35 cellular contexts compared by ENCODE assay signal in the genomic region with DNA sequence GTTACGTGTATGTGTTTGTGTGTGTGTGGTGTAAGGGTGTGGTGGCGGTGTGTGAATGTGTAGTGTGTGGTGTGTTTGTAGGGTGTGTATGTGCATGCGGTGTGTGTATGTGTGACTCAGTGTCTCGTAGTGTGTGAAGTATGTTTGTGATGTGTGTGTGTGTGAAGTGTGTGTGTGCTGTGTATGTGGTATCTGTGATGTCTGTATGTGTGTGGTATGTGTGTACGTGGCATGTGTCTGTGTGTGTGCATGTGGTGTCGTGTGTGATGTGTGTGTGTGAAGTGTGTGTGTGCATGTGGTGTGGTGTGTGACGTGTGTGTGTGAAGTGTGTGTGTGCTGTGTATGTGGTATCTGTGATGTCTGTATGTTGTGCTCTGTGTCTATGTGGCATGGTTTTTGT.
"Had no signal": no experiment of that assay in that cellular context is flagged by ENCODE, and none has a peak within 500 bp of the region (broad histone marks: within the 10 kb centered on the region; RNA-seq: fewer than 3 reads in every experiment).

No MANE protein-coding gene starts in this region.

- H3K27me3 ChIP-seq: adrenal gland had no signal

- H3K9me3 Mint-ChIP-seq: activated naive CD4-positive, alpha-beta T cell treated with anti-CD3 and anti-CD28 coated beads, Interleukin-2, amount 50 U/mL, for 24 hours; activated T-cell treated with anti-CD3 and anti-CD28 coated beads, Interleukin-2, amount 50 U/mL, for 72 hours had no signal

- H3K4me2 ChIP-seq: KMS-11, PC-9 had no signal

- H3K4me3 Mint-ChIP-seq: activated B cell treated with CpG ODN at 0.5 μM for 24 hours; activated CD4-positive, alpha-beta memory T cell treated with anti-CD3 and anti-CD28 coated beads, Interleukin-2, amount 10 ng/mL, durations not matched to agents 7 days and 5 days; activated CD8-positive, alpha-beta memory T cell treated with anti-CD3 and anti-CD28 coated beads, Interleukin-2, amount 10 ng/mL, durations not matched to agents 7 days and 5 days; activated naive CD4-positive, alpha-beta T cell treated with anti-CD3 and anti-CD28 coated beads, Interleukin-2, amount 50 U/mL, for 24 hours; activated T-cell treated with anti-CD3 and anti-CD28 coated beads, Interleukin-2, amount 50 U/mL, for 72 hours; activated T-helper 17 cell treated with anti-CD3 and anti-CD28 coated beads, Interleukin-2, amount 50 U/mL, for 72 hours; brain; T-cell; T-helper 17 cell had no signal

- FAIRE-seq: RCC 7860 had no signal

- ATAC-seq: activated CD8-positive, alpha-beta memory T cell treated with anti-CD3 and anti-CD28 coated beads, Interleukin-2, amount 10 ng/mL, durations not matched to agents 7 days and 5 days; activated T-cell treated with anti-CD3 and anti-CD28 coated beads, Interleukin-2, amount 50 U/mL, for 72 hours; activated T-helper 17 cell treated with anti-CD3 and anti-CD28 coated beads, Interleukin-2, amount 50 U/mL, for 72 hours; Right ventricle myocardium inferior; SK-N-SH treated with all-trans-retinoic acid at 6 μM for 48 hours; T-cell; T-helper 17 cell had no signal

- H3K27me3 Mint-ChIP-seq: activated B cell treated with CpG ODN at 0.5 μM for 24 hours; activated CD4-positive, alpha-beta memory T cell treated with anti-CD3 and anti-CD28 coated beads, Interleukin-2, amount 10 ng/mL, durations not matched to agents 7 days and 5 days; activated CD8-positive, alpha-beta memory T cell treated with anti-CD3 and anti-CD28 coated beads, Interleukin-2, amount 10 ng/mL, durations not matched to agents 7 days and 5 days; activated naive CD4-positive, alpha-beta T cell treated with anti-CD3 and anti-CD28 coated beads, Interleukin-2, amount 50 U/mL, for 24 hours; activated T-helper 17 cell treated with anti-CD3 and anti-CD28 coated beads, Interleukin-2, amount 50 U/mL, for 72 hours; T-cell; T-helper 17 cell had no signal

- H3K4me1 Mint-ChIP-seq: activated B cell treated with CpG ODN at 0.5 μM for 24 hours; activated CD4-positive, alpha-beta memory T cell treated with anti-CD3 and anti-CD28 coated beads, Interleukin-2, amount 10 ng/mL, durations not matched to agents 7 days and 5 days; activated CD8-positive, alpha-beta memory T cell treated with anti-CD3 and anti-CD28 coated beads, Interleukin-2, amount 10 ng/mL, durations not matched to agents 7 days and 5 days; activated naive CD4-positive, alpha-beta T cell treated with anti-CD3 and anti-CD28 coated beads, Interleukin-2, amount 50 U/mL, for 24 hours; activated T-helper 17 cell treated with anti-CD3 and anti-CD28 coated beads, Interleukin-2, amount 50 U/mL, for 72 hours; T-cell; T-helper 17 cell had no signal

- H3K36me3 Mint-ChIP-seq: activated CD8-positive, alpha-beta memory T cell treated with anti-CD3 and anti-CD28 coated beads, Interleukin-2, amount 10 ng/mL, durations not matched to agents 7 days and 5 days; activated naive CD4-positive, alpha-beta T cell treated with anti-CD3 and anti-CD28 coated beads, Interleukin-2, amount 50 U/mL, for 24 hours; brain; T-cell had no signal

- DNase-seq: activated B cell treated with CpG ODN at 0.5 μM for 24 hours; activated CD4-positive, alpha-beta memory T cell treated with anti-CD3 and anti-CD28 coated beads, Interleukin-2, amount 10 ng/mL, durations not matched to agents 7 days and 5 days; activated CD4-positive, alpha-beta T cell treated with anti-CD3 and anti-CD28 coated beads for 4 hours; activated CD4-positive, alpha-beta T cell treated with anti-CD3 and anti-CD28 coated beads, Interleukin-2, amount 50 U/mL, for 1 hour; activated CD4-positive, CD25-positive, alpha-beta regulatory T cell treated with anti-CD3 and anti-CD28 coated beads, Interleukin-2, amount 50 U/mL, for 72 hours; activated CD8-positive, alpha-beta memory T cell treated with anti-CD3 and anti-CD28 coated beads for 24 hours; activated CD8-positive, alpha-beta memory T cell treated with anti-CD3 and anti-CD28 coated beads, Interleukin-2, amount 10 ng/mL, durations not matched to agents 7 days and 5 days; activated CD8-positive, alpha-beta memory T cell treated with anti-CD3 and anti-CD28 coated beads, Interleukin-2, amount 50 U/mL, for 48 hours; activated effector memory CD4-positive, alpha-beta T cell treated with anti-CD3 and anti-CD28 coated beads, Interleukin-2, amount 50 U/mL, for 16 hours; activated naive CD4-positive, alpha-beta T cell; activated T-cell treated with anti-CD3 and anti-CD28 coated beads, Interleukin-2, amount 50 U/mL, for 72 hours; adrenal gland; central memory CD4-positive, alpha-beta T cell; MM.1S; MV-4-11; NCI-H1092; NCI-H1436 treated with DMSO at 0.1 percent for 48 hours; NCI-H1694 treated with DMSO at 0.1 percent for 48 hours; NCI-H2029; NCI-H345; NCI-H524 treated with DMSO at 0.1 percent for 48 hours; NK-92 treated with Interleukin-12 subunit alpha and Interleukin-12 subunit beta, amount 100 ng/mL, for 24 hours; PC-9; SIG-M5; T-cell; T-helper 17 cell had no signal

- H3K9me3 ChIP-seq: adrenal gland had no signal

- H3K4me3 ChIP-seq: adrenal gland, PC-9 had no signal

- H2AFZ ChIP-seq: PC-9 had no signal

- H3K27ac Mint-ChIP-seq: activated B cell treated with CpG ODN at 0.5 μM for 24 hours; activated CD4-positive, alpha-beta memory T cell treated with anti-CD3 and anti-CD28 coated beads, Interleukin-2, amount 10 ng/mL, durations not matched to agents 7 days and 5 days; activated CD8-positive, alpha-beta memory T cell treated with anti-CD3 and anti-CD28 coated beads, Interleukin-2, amount 10 ng/mL, durations not matched to agents 7 days and 5 days; activated naive CD4-positive, alpha-beta T cell treated with anti-CD3 and anti-CD28 coated beads, Interleukin-2, amount 50 U/mL, for 24 hours; activated T-cell treated with anti-CD3 and anti-CD28 coated beads, Interleukin-2, amount 50 U/mL, for 72 hours; activated T-helper 17 cell treated with anti-CD3 and anti-CD28 coated beads, Interleukin-2, amount 50 U/mL, for 72 hours; brain; T-cell; T-helper 17 cell had no signal

- H3K4me1 ChIP-seq: adrenal gland had no signal

- H3K9ac ChIP-seq: KMS-11 had no signal

- H3K27ac ChIP-seq: adrenal gland, KMS-11, PC-9, RWPE1, VCaP had no signal

- H3K36me3 ChIP-seq: adrenal gland had no signal
